8 cellular contexts compared by ENCODE assay signal in genomic region chr19:10315335-10316214, GRCh38. TPM values are rescaled to one million over a fixed set of nuclear protein-coding genes. Genes with fewer than 3 reads are reported as not detected.
A peak's percentile ranks its signal among the peaks of the same experiment; 100 is the strongest.
DNase-seq lines count a peak whose midpoint lies in the region; ATAC-seq and TF ChIP-seq lines count a peak whose summit lies in the region.

Gene FDX2 (minus strand): TSS chr19:10316015. CDS start chr19:10315996, 19 bp downstream.

- H3K36me3 Mint-ChIP-seq in activated T-helper 2 cell treated with anti-CD3 and anti-CD28 coated beads, Interferon-gamma antibody, Interleukin-2, Interleukin-4, amounts not matched to agents 10 μg/mL and 5 μg/mL and 100 μg/mL, durations not matched to agents 14 hours and 24 hours and 36 hours (ENCODE audit: low read depth): peaks cover 37% of the 10 kb centered on the region
- H3K36me3 Mint-ChIP-seq in nephron (ENCODE audit: low read depth): peaks cover 16% of the 10 kb centered on the region

- H3K4me1 Mint-ChIP-seq in activated T-helper 2 cell treated with anti-CD3 and anti-CD28 coated beads, Interferon-gamma antibody, Interleukin-2, Interleukin-4, amounts not matched to agents 10 μg/mL and 5 μg/mL and 100 μg/mL, durations not matched to agents 14 hours and 24 hours and 36 hours (ENCODE audit: low read depth): peaks cover 10% of the 10 kb centered on the region
- H3K4me1 Mint-ChIP-seq in nephron: peaks cover 18% of the 10 kb centered on the region

- H3K4me3 ChIP-seq in fibroblast of pulmonary artery (replicated peaks; ENCODE audit: low read depth, low read length): peak within 1 kb of the TSS; percentile 86

- DNase-seq in Ammon's horn (ENCODE audit: low spot score) (peak; percentile 92), Kasumi-1 (lab: John Stamatoyannopoulos, UW) (peak; percentile 51 to 57), RPMI8226 (peak; percentile 92), fibroblast of pulmonary artery (ENCODE audit: low read depth) (peak; percentile 78)
- DNase-seq in activated T-helper 2 cell treated with anti-CD3 and anti-CD28 coated beads, Interferon-gamma antibody, Interleukin-2, Interleukin-4, amounts not matched to agents 10 μg/mL and 5 μg/mL and 100 μg/mL, durations not matched to agents 14 hours and 24 hours and 36 hours (ENCODE audit: low spot score): peak; percentile 87
- peak; percentile 89 for DNase-seq in stimulated activated naive CD4-positive, alpha-beta T cell treated with Interleukin-2 at 50 U/mL for 16 hours (lab: John Stamatoyannopoulos, UW)

- peak within 1 kb of the TSS; percentile 70 for H3K27ac Mint-ChIP-seq in activated T-helper 2 cell treated with anti-CD3 and anti-CD28 coated beads, Interferon-gamma antibody, Interleukin-2, Interleukin-4, amounts not matched to agents 10 μg/mL and 5 μg/mL and 100 μg/mL, durations not matched to agents 14 hours and 24 hours and 36 hours
- peak within 1 kb of the TSS; percentile 27 to 71 (median 70) for H3K27ac Mint-ChIP-seq in nephron

- no peak for TF ChIP-seq CTCF in fibroblast of pulmonary artery (IDR thresholded peaks at IDR 0.05; ENCODE audit: low read length, missing control alignments)
- TF ChIP-seq CTCF in nephron (IDR thresholded peaks at IDR 0.05; ENCODE audit: unreplicated experiment in 3 of 3): no peak

- H3K27me3 Mint-ChIP-seq in activated T-helper 2 cell treated with anti-CD3 and anti-CD28 coated beads, Interferon-gamma antibody, Interleukin-2, Interleukin-4, amounts not matched to agents 10 μg/mL and 5 μg/mL and 100 μg/mL, durations not matched to agents 14 hours and 24 hours and 36 hours (ENCODE audit: low read depth): no peaks in the 10 kb centered on the region
- H3K27me3 Mint-ChIP-seq in nephron (ENCODE audit: low read depth): no peaks in the 10 kb centered on the region

- H3K9me3 Mint-ChIP-seq in activated T-helper 2 cell treated with anti-CD3 and anti-CD28 coated beads, Interferon-gamma antibody, Interleukin-2, Interleukin-4, amounts not matched to agents 10 μg/mL and 5 μg/mL and 100 μg/mL, durations not matched to agents 14 hours and 24 hours and 36 hours: no peaks in the 10 kb centered on the region
- no peaks in the 10 kb centered on the region for H3K9me3 Mint-ChIP-seq in nephron

- intact Hi-C loops in activated T-helper 2 cell treated with anti-CD3 and anti-CD28 coated beads, Interferon-gamma antibody, Interleukin-2, Interleukin-4, amounts not matched to agents 10 μg/mL and 5 μg/mL and 100 μg/mL, durations not matched to agents 14 hours and 24 hours and 36 hours (cut with micrococcal nuclease): loop anchor here (2.0 kb wide), 1 partner anchor 17 kb away; the partner anchor contains the start of gene RAVER1

- peak; percentile 56 for ATAC-seq in GM19372 (IDR thresholded peaks at IDR 0.05; ENCODE audit: low read depth, unreplicated experiment)

- H3K4me3 Mint-ChIP-seq in activated T-helper 2 cell treated with anti-CD3 and anti-CD28 coated beads, Interferon-gamma antibody, Interleukin-2, Interleukin-4, amounts not matched to agents 10 μg/mL and 5 μg/mL and 100 μg/mL, durations not matched to agents 14 hours and 24 hours and 36 hours (ENCODE audit: low read depth): peak within 1 kb of the TSS; percentile 90
- H3K4me3 Mint-ChIP-seq in nephron: peak within 1 kb of the TSS; percentile 92 to 95 (median 95)

RNA-seq across cellular contexts. Expression of gene FDX2, which starts in this region (rescaled TPM):
- total RNA-seq in activated T-helper 2 cell treated with anti-CD3 and anti-CD28 coated beads, Interferon-gamma antibody, Interleukin-2, Interleukin-4, amounts not matched to agents 10 μg/mL and 5 μg/mL and 100 μg/mL, durations not matched to agents 14 hours and 24 hours and 36 hours: 16.8 and 18.0 TPM in 2 replicates

Comparison
In these comparisons a context has a peak if more than half of its experiments do, and no peak if none do; other contexts are left out.
1. Peak in every context shown above with its lines: DNase-seq, ATAC-seq and H3K4me3 ChIP-seq.